33 cellular contexts compared by ENCODE assay signal in genomic region chr16:55576369-55576768, GRCh38. TPM values are rescaled to one million over a fixed set of nuclear protein-coding genes. Genes with fewer than 3 reads are reported as not detected.
"Had no signal": no experiment of that assay in that cellular context is flagged by ENCODE, and none has a peak within 500 bp of the region (broad histone marks: within the 10 kb centered on the region; RNA-seq: fewer than 3 reads in every experiment).

No MANE protein-coding gene starts in this region.

- H3K36me3 ChIP-seq: breast epithelium, MG63 had no signal

- DNase-seq: activated CD4-positive, alpha-beta T cell treated with anti-CD3 and anti-CD28 coated beads for 36 hours; activated CD4-positive, alpha-beta T cell treated with anti-CD3 and anti-CD28 coated beads, Interleukin-2, amount 10 ng/mL, durations not matched to agents 7 days and 5 days; activated CD4-positive, alpha-beta T cell treated with anti-CD3 and anti-CD28 coated beads, Interleukin-2, amount 50 U/mL, for 48 hours; activated CD8-positive, alpha-beta T cell treated with anti-CD3 and anti-CD28 coated beads, Interleukin-2, amount 10 ng/mL, durations not matched to agents 7 days and 5 days; activated gamma-delta T cell; activated naive CD4-positive, alpha-beta T cell treated with Interleukin-2 at 50 U/mL for 16 hours; activated naive CD8-positive, alpha-beta T cell treated with anti-CD3 and anti-CD28 coated beads, Interleukin-2, amount 10 ng/mL, durations not matched to agents 7 days and 5 days; activated T-cell treated with anti-CD3 and anti-CD28 coated beads, Interleukin-2, amount 50 U/mL, for 24 hours; amygdala; Kasumi-1; KG1; MG63; NCI-H1048; NCI-H1105 treated with DMSO at 0.1 percent for 48 hours; NCI-H1436; NCI-H187; NCI-H2029 treated with DMSO at 0.1 percent for 48 hours; NCI-H2107; NCI-H2171; NCI-H510A; NCI-H526; NCI-H748 treated with DMSO at 0.1 percent for 48 hours; NK-92 treated with Interleukin-12 subunit alpha and Interleukin-12 subunit beta, amount 100 ng/mL, for 24 hours; PC-9; SHP77; SJCRH30 had no signal

- H3K4me1 ChIP-seq: ascending aorta, breast epithelium, SJCRH30 had no signal

- H3K9me3 ChIP-seq: ascending aorta, breast epithelium, MG63, SJCRH30 had no signal

- H3K4me3 ChIP-seq: ascending aorta, breast epithelium, MG63, PC-9, SJCRH30, SK-N-MC had no signal

- ATAC-seq: activated CD4-positive, alpha-beta T cell treated with anti-CD3 and anti-CD28 coated beads for 36 hours; activated CD4-positive, CD25-positive, alpha-beta regulatory T cell treated with anti-CD3 and anti-CD28 coated beads, Interleukin-2, amount 50 U/mL, for 24 hours; activated CD8-positive, alpha-beta T cell treated with anti-CD3 and anti-CD28 coated beads, Interleukin-2, amount 10 ng/mL, durations not matched to agents 7 days and 5 days; WTC11 had no signal

- H3K27me3 ChIP-seq: ascending aorta, breast epithelium, SJCRH30 had no signal

- H3K27ac ChIP-seq: ascending aorta, breast epithelium, PC-9, RWPE1, SJCRH30, SK-N-MC had no signal

RNA-seq across cellular contexts. Expression of gene CAPNS2, which starts 9.9 kb away (rescaled TPM):
- total RNA-seq: activated CD4-positive, alpha-beta T cell treated with anti-CD3 and anti-CD28 coated beads for 36 hours; activated CD4-positive, alpha-beta T cell treated with anti-CD3 and anti-CD28 coated beads, Interleukin-2, amount 10 ng/mL, durations not matched to agents 7 days and 5 days; activated CD8-positive, alpha-beta T cell treated with anti-CD3 and anti-CD28 coated beads, Interleukin-2, amount 10 ng/mL, durations not matched to agents 7 days and 5 days; activated naive CD8-positive, alpha-beta T cell treated with anti-CD3 and anti-CD28 coated beads, Interleukin-2, amount 10 ng/mL, durations not matched to agents 7 days and 5 days; activated T-helper 2 cell treated with anti-CD3 and anti-CD28 coated beads, Interferon-gamma antibody, Interleukin-2, Interleukin-4, amounts not matched to agents 10 μg/mL and 5 μg/mL and 100 μg/mL, durations not matched to agents 14 hours and 24 hours and 36 hours; ascending aorta; SJCRH30 had no signal
